18 cellular contexts compared by ENCODE assay signal in the genomic region with DNA sequence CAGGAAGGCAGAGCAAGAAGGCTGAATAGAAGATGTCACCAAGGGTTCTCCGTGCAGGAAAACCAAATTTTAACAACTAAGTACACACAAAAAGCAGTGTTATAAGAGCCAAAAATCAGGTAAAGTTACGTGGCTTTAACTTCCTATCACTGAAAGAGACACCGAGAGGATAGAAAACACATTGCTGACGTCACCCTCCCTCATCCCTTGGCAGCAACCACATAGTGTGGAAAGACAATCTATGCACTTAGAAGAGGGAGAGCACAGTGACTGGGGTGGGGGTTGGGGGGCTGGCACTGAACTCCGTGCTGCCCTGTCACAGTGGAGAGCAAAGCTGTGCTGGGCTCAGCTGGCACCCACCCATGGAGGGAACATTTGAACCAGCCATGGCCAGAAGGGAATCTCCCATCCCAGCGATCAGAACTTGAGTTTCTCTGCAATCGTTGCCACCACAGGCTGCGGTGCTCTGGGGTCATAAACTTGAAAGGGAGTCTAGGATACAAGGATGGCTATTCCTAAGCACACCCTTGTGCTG.
DNase-seq lines count a peak whose midpoint lies in the region; ATAC-seq and TF ChIP-seq lines count a peak whose summit lies in the region.
"Had no signal": no experiment of that assay in that cellular context is flagged by ENCODE, and none has a peak within 500 bp of the region (broad histone marks: within the 10 kb centered on the region; RNA-seq: fewer than 3 reads in every experiment).

No MANE protein-coding gene starts in this region.

- peaks cover 14% of the 10 kb centered on the region for H3K36me3 Mint-ChIP-seq in activated T-cell treated with anti-CD3 and anti-CD28 coated beads, Interleukin-2, amount 50 U/mL, for 24 hours (ENCODE audit: low read depth)
- H3K36me3 Mint-ChIP-seq in activated T-cell treated with anti-CD3 and anti-CD28 coated beads, Interleukin-2, amount 50 U/mL, for 4 hours (ENCODE audit: insufficient read depth) = peaks cover 18% of the 10 kb centered on the region
- no peaks in the 10 kb centered on the region for H3K36me3 Mint-ChIP-seq in stimulated activated effector memory CD8-positive, alpha-beta T cell treated with anti-CD3 and anti-CD28 coated beads, Interleukin-12 subunit alpha, Interleukin-12 subunit beta, amount 100 ng/mL, for 72 hours

- H3K27me3 ChIP-seq in HL-60 (ENCODE audit: insufficient read depth, poor library complexity, severe bottlenecking) (no peaks in the 10 kb centered on the region), neutrophil (no peaks in the 10 kb centered on the region)

- peak overlapping the region; percentile 26 for H3K27ac Mint-ChIP-seq in activated T-cell treated with anti-CD3 and anti-CD28 coated beads, Interleukin-2, amount 50 U/mL, for 24 hours
- no peak overlapping the region for H3K27ac Mint-ChIP-seq in stimulated activated effector memory CD8-positive, alpha-beta T cell treated with anti-CD3 and anti-CD28 coated beads, Interleukin-12 subunit alpha, Interleukin-12 subunit beta, amount 100 ng/mL, for 72 hours
- H3K27ac Mint-ChIP-seq: B cell; CD4-positive, alpha-beta memory T cell had no signal

- intact Hi-C loops in lower leg skin (cut with DNase I; ENCODE audit: low total_unique reads) = no loop called here

- no peaks in the 10 kb centered on the region for H3K9me3 ChIP-seq in neutrophil

- H3K4me3 ChIP-seq in HL-60 (replicated peaks; ENCODE audit: insufficient read depth, low read length) = no peak overlapping the region
- no peak overlapping the region for H3K4me3 ChIP-seq in neutrophil (ENCODE audit: low read depth in 1 of 2, low read length in 1 of 2)
- H3K4me3 ChIP-seq in lower leg skin (ENCODE audit: low read depth, poor library complexity, severe bottlenecking) = no peak overlapping the region
- H3K4me3 ChIP-seq: GM12878, GM23248, HAP-1 had no signal

- H3K27ac ChIP-seq in HL-60 (replicated peaks) (peak overlapping the region; percentile 64), neutrophil (peak overlapping the region; percentile 81)
- H3K27ac ChIP-seq: GM23248 had no signal

- peaks cover 35 to 36% of the 10 kb centered on the region in 2 experiments for H3K4me1 ChIP-seq in neutrophil (ENCODE audit: control insufficient read depth in 1 of 2, insufficient read depth in 1 of 2, low read depth in 1 of 2, low read length in 1 of 2)
- H3K4me1 ChIP-seq: HAP-1 had no signal

- ATAC-seq in activated T-cell treated with anti-CD3 and anti-CD28 coated beads, Interleukin-2, amount 50 U/mL, for 4 hours = no peak
- ATAC-seq in stimulated activated effector memory CD8-positive, alpha-beta T cell treated with anti-CD3 and anti-CD28 coated beads, Interleukin-12 subunit alpha, Interleukin-12 subunit beta, amount 100 ng/mL, for 72 hours = no peak

- no peaks in the 10 kb centered on the region for H3K4me1 Mint-ChIP-seq in activated T-cell treated with anti-CD3 and anti-CD28 coated beads, Interleukin-2, amount 50 U/mL, for 24 hours (ENCODE audit: low read depth)
- peaks cover 5% of the 10 kb centered on the region for H3K4me1 Mint-ChIP-seq in activated T-cell treated with anti-CD3 and anti-CD28 coated beads, Interleukin-2, amount 50 U/mL, for 4 hours (ENCODE audit: low read depth)
- H3K4me1 Mint-ChIP-seq in stimulated activated effector memory CD8-positive, alpha-beta T cell treated with anti-CD3 and anti-CD28 coated beads, Interleukin-12 subunit alpha, Interleukin-12 subunit beta, amount 100 ng/mL, for 72 hours = peaks cover 16% of the 10 kb centered on the region

- no peak for TF ChIP-seq POLR2A in lower leg skin (IDR thresholded peaks at IDR 0.05)

- WGBS in lower leg skin, 2 donors = 90 to 92% methylated on average over 8 of the region's 8 CpGs

- no peaks in the 10 kb centered on the region for H3K27me3 Mint-ChIP-seq in activated T-cell treated with anti-CD3 and anti-CD28 coated beads, Interleukin-2, amount 50 U/mL, for 24 hours
- no peaks in the 10 kb centered on the region for H3K27me3 Mint-ChIP-seq in activated T-cell treated with anti-CD3 and anti-CD28 coated beads, Interleukin-2, amount 50 U/mL, for 4 hours (ENCODE audit: low read depth)
- H3K27me3 Mint-ChIP-seq: B cell; CD4-positive, alpha-beta memory T cell had no signal

- DNase-seq in activated T-cell treated with anti-CD3 and anti-CD28 coated beads, Interleukin-2, amount 50 U/mL, for 24 hours = no peak
- DNase-seq in activated T-cell treated with anti-CD3 and anti-CD28 coated beads, Interleukin-2, amount 50 U/mL, for 4 hours = no peak
- peak in 1 of 2 experiments; percentile 12 for DNase-seq in HL-60 (ENCODE audit: low read depth in 1 of 2, low spot score in 1 of 2)
- DNase-seq in RPMI8226 = peak; percentile 13
- DNase-seq in lower leg skin (ENCODE audit: low spot score in 2 of 2) = no peak
- no peak for DNase-seq in GDM1 (lab: John Stamatoyannopoulos, UW)
- DNase-seq in stimulated activated effector memory CD8-positive, alpha-beta T cell treated with anti-CD3 and anti-CD28 coated beads, Interleukin-12 subunit alpha, Interleukin-12 subunit beta, amount 100 ng/mL, for 72 hours (ENCODE audit: low spot score in 2 of 2) = no peak
- DNase-seq: 8988T; CD4-positive, alpha-beta memory T cell; DMS153; NCI-H1105; NCI-H2107; SHP77 treated with DMSO at 0.1 percent for 48 hours had no signal

- TF ChIP-seq CTCF in HL-60 (IDR thresholded peaks at IDR 0.05; ENCODE audit: insufficient read depth, low read length) (no peak), neutrophil (IDR thresholded peaks at IDR 0.05) (no peak), lower leg skin (IDR thresholded peaks at IDR 0.05) (no peak)

- no peaks in the 10 kb centered on the region for H3K36me3 ChIP-seq in neutrophil
- H3K36me3 ChIP-seq: HAP-1 had no signal

- H3K4me3 Mint-ChIP-seq in activated T-cell treated with anti-CD3 and anti-CD28 coated beads, Interleukin-2, amount 50 U/mL, for 24 hours = no peak overlapping the region
- no peak overlapping the region for H3K4me3 Mint-ChIP-seq in activated T-cell treated with anti-CD3 and anti-CD28 coated beads, Interleukin-2, amount 50 U/mL, for 4 hours
- no peak overlapping the region for H3K4me3 Mint-ChIP-seq in stimulated activated effector memory CD8-positive, alpha-beta T cell treated with anti-CD3 and anti-CD28 coated beads, Interleukin-12 subunit alpha, Interleukin-12 subunit beta, amount 100 ng/mL, for 72 hours
- H3K4me3 Mint-ChIP-seq: B cell; CD4-positive, alpha-beta memory T cell had no signal

- H3K9me3 Mint-ChIP-seq in activated T-cell treated with anti-CD3 and anti-CD28 coated beads, Interleukin-2, amount 50 U/mL, for 24 hours = peaks cover 9% of the 10 kb centered on the region
- peaks cover 9% of the 10 kb centered on the region for H3K9me3 Mint-ChIP-seq in activated T-cell treated with anti-CD3 and anti-CD28 coated beads, Interleukin-2, amount 50 U/mL, for 4 hours
- peaks cover 9% of the 10 kb centered on the region for H3K9me3 Mint-ChIP-seq in stimulated activated effector memory CD8-positive, alpha-beta T cell treated with anti-CD3 and anti-CD28 coated beads, Interleukin-12 subunit alpha, Interleukin-12 subunit beta, amount 100 ng/mL, for 72 hours
